ENCODE assay signal across 24 cellular contexts in the genomic region with DNA sequence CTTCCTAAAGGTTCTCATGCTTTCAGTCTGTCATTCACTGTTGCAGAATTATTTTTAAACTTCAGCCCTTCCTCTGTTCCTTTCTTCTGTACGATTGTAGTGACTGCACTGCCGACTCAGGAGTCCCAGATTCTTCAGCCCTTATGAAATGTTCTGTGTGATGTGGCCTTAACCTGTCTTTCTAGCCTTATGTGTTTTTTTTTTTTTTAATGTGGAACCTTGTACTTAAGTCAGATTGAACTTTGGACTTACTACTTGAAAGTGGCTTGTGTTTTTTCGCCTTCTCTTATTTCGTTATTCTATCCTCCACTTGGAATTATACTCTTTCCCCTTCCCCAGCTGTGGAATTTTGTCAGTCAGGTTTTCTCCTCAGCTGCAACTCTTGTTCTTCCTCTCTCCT.
"Had no signal": no experiment of that assay in that cellular context is flagged by ENCODE, and none has a peak within 500 bp of the region (broad histone marks: within the 10 kb centered on the region; RNA-seq: fewer than 3 reads in every experiment).

No MANE protein-coding gene starts in this region.

- H3K9me3 Mint-ChIP-seq: activated naive CD4-positive, alpha-beta T cell treated with anti-CD3 and anti-CD28 coated beads, Interleukin-2, amount 50 U/mL, for 24 hours; activated naive CD8-positive, alpha-beta T cell treated with anti-CD3 and anti-CD28 coated beads, Interleukin-2, amount 50 U/mL, for 24 hours; activated T-helper 2 cell treated with anti-CD3 and anti-CD28 coated beads, Interferon-gamma antibody, Interleukin-2, Interleukin-4, amounts not matched to agents 10 μg/mL and 5 μg/mL and 100 μg/mL, durations not matched to agents 14 hours and 24 hours and 36 hours; central memory CD8-positive, alpha-beta T cell; dendritic cell treated with granulocyte-macrophage colony-stimulating factor and Interleukin-4, amounts not matched to agents 40 ng/mL and 50 ng/mL, for 4 days; naive B cell; neural crest cell; stimulated activated naive CD8-positive, alpha-beta T cell treated with anti-CD3 and anti-CD28 coated beads, Interleukin-15, Interleukin-2, amounts not matched to agents 100 ng/mL and 50 ng/mL, for 24 hours; T-helper 2 cell treated with Interferon-gamma antibody and Interleukin-4, amounts not matched to agents 5 μg/mL and 100 μg/mL, for 36 hours had no signal

- H3K27me3 Mint-ChIP-seq: activated CD4-positive, alpha-beta T cell treated with anti-CD3 and anti-CD28 coated beads for 36 hours; activated naive CD4-positive, alpha-beta T cell treated with anti-CD3 and anti-CD28 coated beads, Interleukin-2, amount 50 U/mL, for 24 hours; activated naive CD8-positive, alpha-beta T cell treated with anti-CD3 and anti-CD28 coated beads, Interleukin-2, amount 50 U/mL, for 24 hours; central memory CD8-positive, alpha-beta T cell; dendritic cell treated with granulocyte-macrophage colony-stimulating factor and Interleukin-4, amounts not matched to agents 40 ng/mL and 50 ng/mL, for 4 days; naive B cell; stimulated activated naive CD8-positive, alpha-beta T cell treated with anti-CD3 and anti-CD28 coated beads, Interleukin-15, Interleukin-2, amounts not matched to agents 100 ng/mL and 50 ng/mL, for 24 hours had no signal

- FAIRE-seq: frontal cortex, pancreas, urothelium cell line had no signal

- H3K4me1 ChIP-seq: pancreas had no signal

- H3K9me3 ChIP-seq: breast epithelium, pancreas, right atrium auricular region, thoracic aorta had no signal

- H3K27me3 ChIP-seq: breast epithelium, pancreas, right atrium auricular region had no signal

- H3K4me3 Mint-ChIP-seq: activated CD4-positive, alpha-beta T cell treated with anti-CD3 and anti-CD28 coated beads for 36 hours; activated naive CD4-positive, alpha-beta T cell treated with anti-CD3 and anti-CD28 coated beads, Interleukin-2, amount 50 U/mL, for 24 hours; activated naive CD8-positive, alpha-beta T cell treated with anti-CD3 and anti-CD28 coated beads, Interleukin-2, amount 50 U/mL, for 24 hours; central memory CD8-positive, alpha-beta T cell; dendritic cell treated with granulocyte-macrophage colony-stimulating factor and Interleukin-4, amounts not matched to agents 40 ng/mL and 50 ng/mL, for 4 days; naive B cell; neural crest cell; stimulated activated naive CD8-positive, alpha-beta T cell treated with anti-CD3 and anti-CD28 coated beads, Interleukin-15, Interleukin-2, amounts not matched to agents 100 ng/mL and 50 ng/mL, for 24 hours; T-helper 2 cell treated with Interferon-gamma antibody and Interleukin-4, amounts not matched to agents 5 μg/mL and 100 μg/mL, for 36 hours had no signal

- H3K4me3 ChIP-seq: breast epithelium, pancreas, right atrium auricular region, thoracic aorta had no signal

- H3K27ac Mint-ChIP-seq: activated CD4-positive, alpha-beta T cell treated with anti-CD3 and anti-CD28 coated beads for 36 hours; activated naive CD4-positive, alpha-beta T cell treated with anti-CD3 and anti-CD28 coated beads, Interleukin-2, amount 50 U/mL, for 24 hours; activated naive CD8-positive, alpha-beta T cell treated with anti-CD3 and anti-CD28 coated beads, Interleukin-2, amount 50 U/mL, for 24 hours; activated T-helper 2 cell treated with anti-CD3 and anti-CD28 coated beads, Interferon-gamma antibody, Interleukin-2, Interleukin-4, amounts not matched to agents 10 μg/mL and 5 μg/mL and 100 μg/mL, durations not matched to agents 14 hours and 24 hours and 36 hours; dendritic cell treated with granulocyte-macrophage colony-stimulating factor and Interleukin-4, amounts not matched to agents 40 ng/mL and 50 ng/mL, for 4 days; stimulated activated naive CD8-positive, alpha-beta T cell treated with anti-CD3 and anti-CD28 coated beads, Interleukin-15, Interleukin-2, amounts not matched to agents 100 ng/mL and 50 ng/mL, for 24 hours; T-helper 2 cell treated with Interferon-gamma antibody and Interleukin-4, amounts not matched to agents 5 μg/mL and 100 μg/mL, for 36 hours had no signal

- DNase-seq: activated CD4-positive, alpha-beta T cell treated with anti-CD3 and anti-CD28 coated beads for 36 hours; activated CD4-positive, alpha-beta T cell treated with anti-CD3 and anti-CD28 coated beads, Interleukin-2, amount 50 U/mL, for 48 hours; activated CD4-positive, CD25-positive, alpha-beta regulatory T cell; activated CD8-positive, alpha-beta memory T cell treated with anti-CD3 and anti-CD28 coated beads for 24 hours; activated naive CD8-positive, alpha-beta T cell treated with anti-CD3 and anti-CD28 coated beads, Interleukin-2, amount 50 U/mL, for 24 hours; left ventricle myocardium superior; naive B cell; nucleus accumbens; pancreas; stimulated activated CD4-positive, alpha-beta T cell treated with anti-CD3 and anti-CD28 coated beads, Interleukin-2, amount 100 ng/mL, for 48 hours; trophoblast cell had no signal

- H3K4me1 Mint-ChIP-seq: activated naive CD8-positive, alpha-beta T cell treated with anti-CD3 and anti-CD28 coated beads, Interleukin-2, amount 50 U/mL, for 24 hours; neural crest cell had no signal

- H3K36me3 ChIP-seq: breast epithelium, thoracic aorta had no signal

- H3K27ac ChIP-seq: breast epithelium, epithelial cell of prostate, pancreas, right atrium auricular region, thoracic aorta had no signal

- ATAC-seq: activated CD4-positive, alpha-beta T cell treated with anti-CD3 and anti-CD28 coated beads for 36 hours; activated naive CD8-positive, alpha-beta T cell treated with anti-CD3 and anti-CD28 coated beads, Interleukin-2, amount 50 U/mL, for 24 hours; left ventricle myocardium superior had no signal
